ENCODE assay signal across 20 cellular contexts in the genomic region with DNA sequence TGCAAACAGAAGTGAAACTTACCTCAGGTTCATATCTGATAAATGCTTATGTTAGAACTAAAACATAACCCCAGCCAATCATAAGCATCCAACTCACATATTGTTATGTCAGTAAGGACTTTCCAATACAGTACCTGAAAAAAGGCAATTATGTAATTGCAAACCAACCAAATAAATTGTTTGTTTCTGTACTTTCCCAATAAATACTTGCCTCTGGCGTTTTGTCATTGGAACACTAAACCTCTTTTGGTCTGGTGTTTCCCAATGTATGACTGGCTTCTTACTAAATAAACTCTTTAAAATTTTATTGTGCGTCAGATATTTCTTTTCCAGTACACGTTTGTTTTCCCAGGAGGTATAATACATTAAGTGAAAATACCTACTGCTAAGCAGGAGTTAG. TPM values are rescaled to one million over a fixed set of nuclear protein-coding genes. Genes with fewer than 3 reads are reported as not detected.
A peak's percentile ranks its signal among the peaks of the same experiment; 100 is the strongest.
DNase-seq lines count a peak whose midpoint lies in the region; ATAC-seq and TF ChIP-seq lines count a peak whose summit lies in the region.
"Had no signal": no experiment of that assay in that cellular context is flagged by ENCODE, and none has a peak within 500 bp of the region (broad histone marks: within the 10 kb centered on the region; RNA-seq: fewer than 3 reads in every experiment).

No MANE protein-coding gene starts in this region.

- H3K4me2 ChIP-seq in PC-3 (ENCODE audit: low read length) (peak overlapping the region; percentile 79), smooth muscle cell (no peak overlapping the region)

- H3F3A ChIP-seq in PC-3 (ENCODE audit: low read length, unreplicated experiment) = peaks cover 16% of the 10 kb centered on the region
- no peaks in the 10 kb centered on the region for H3F3A ChIP-seq in smooth muscle cell (ENCODE audit: low read depth)

- no peak overlapping the region for H3K27ac Mint-ChIP-seq in MCF 10A (ENCODE audit: low read depth, unreplicated experiment)

- H3K36me3 ChIP-seq in breast epithelium (no peaks in the 10 kb centered on the region), PC-3 (ENCODE audit: low read depth, low read length) (no peaks in the 10 kb centered on the region), smooth muscle cell (ENCODE audit: low read depth) (no peaks in the 10 kb centered on the region)

- H4K20me1 ChIP-seq in PC-3 (ENCODE audit: low read length) = no peaks in the 10 kb centered on the region
- no peaks in the 10 kb centered on the region for H4K20me1 ChIP-seq in smooth muscle cell (ENCODE audit: low read depth)

- in situ Hi-C loops in T47D (cut with HindIII; ENCODE audit: low pct_unique_long_range_greater_than_20kb, low sequenced_read_pairs) = no loop called here

- intact Hi-C loops in MCF 10A (cut with micrococcal nuclease) (no loop called here), breast epithelium (cut with DNase I; ENCODE audit: low total_unique reads) (no loop called here), PC-3 (cut with micrococcal nuclease) (no loop called here)

- H3K27me3 ChIP-seq in breast epithelium (no peaks in the 10 kb centered on the region), PC-3 (ENCODE audit: low read length) (no peaks in the 10 kb centered on the region), smooth muscle cell (ENCODE audit: low read depth) (no peaks in the 10 kb centered on the region)

- no peaks in the 10 kb centered on the region for H3K36me3 Mint-ChIP-seq in MCF 10A (ENCODE audit: insufficient read depth, unreplicated experiment)
- H3K36me3 Mint-ChIP-seq: CD14-positive monocyte had no signal

- H3K4me3 ChIP-seq in breast epithelium = no peak overlapping the region
- no peak overlapping the region for H3K4me3 ChIP-seq in PC-3 (ENCODE audit: low read length)
- no peak overlapping the region for H3K4me3 ChIP-seq in smooth muscle cell

- POLR2A ChIA-PET in MCF 10A (lab: Yijun Ruan, JAX) (no interaction called here), PC-3 (lab: Charles Lee; ENCODE audit: unreplicated experiment) (no interaction called here)

- no peak overlapping the region for H3K4me3 Mint-ChIP-seq in MCF 10A (ENCODE audit: unreplicated experiment)
- H3K4me3 Mint-ChIP-seq: CD14-positive monocyte had no signal

- no peak for TF ChIP-seq POLR2A in breast epithelium (IDR thresholded peaks at IDR 0.05)

- H3K9me3 ChIP-seq in breast epithelium (no peaks in the 10 kb centered on the region), PC-3 (ENCODE audit: low read length) (no peaks in the 10 kb centered on the region), smooth muscle cell (replicated peaks; ENCODE audit: low read depth) (no peaks in the 10 kb centered on the region)
- H3K9me3 ChIP-seq: SK-N-SH had no signal

- H3K4me1 Mint-ChIP-seq in MCF 10A (ENCODE audit: insufficient read depth, unreplicated experiment) = peaks cover 17% of the 10 kb centered on the region

- CTCF ChIA-PET in MCF 10A (lab: Yijun Ruan, JAX) = interaction anchor here (1.2 to 1.6 kb wide), 2 partner anchors 49 to 762 kb away, joined by 4 to 5 read pairs; no protein-coding TSS in a partner anchor
- CTCF ChIA-PET in PC-3 (lab: Charles Lee) = no interaction called here

- H3K9me3 Mint-ChIP-seq in MCF 10A (ENCODE audit: unreplicated experiment) = no peaks in the 10 kb centered on the region

- H3K27ac ChIP-seq in breast epithelium (no peak overlapping the region), PC-3 (ENCODE audit: low read length) (peak overlapping the region; percentile 99), smooth muscle cell (ENCODE audit: low read depth) (peak overlapping the region; percentile 95)

- H3K9ac ChIP-seq in PC-3 (ENCODE audit: low read length) (peak overlapping the region; percentile 87), smooth muscle cell (ENCODE audit: low read depth) (no peak overlapping the region)
- H3K9ac ChIP-seq: SK-N-SH had no signal

- peak; percentile 37 for ATAC-seq in PC-3
- ATAC-seq in GM21825 (IDR thresholded peaks at IDR 0.05; ENCODE audit: unreplicated experiment) = no peak

- H3K27me3 Mint-ChIP-seq in MCF 10A (ENCODE audit: insufficient read depth, unreplicated experiment) = no peaks in the 10 kb centered on the region

- H2AFZ ChIP-seq in PC-3 (ENCODE audit: low read length) = no peak overlapping the region
- H2AFZ ChIP-seq in smooth muscle cell (ENCODE audit: low read depth) = no peak overlapping the region

- H3K4me1 ChIP-seq in breast epithelium = no peaks in the 10 kb centered on the region
- H3K4me1 ChIP-seq in PC-3 (ENCODE audit: insufficient read depth, low read length) = peaks cover 72% of the 10 kb centered on the region
- H3K4me1 ChIP-seq in smooth muscle cell (ENCODE audit: low read depth) = peaks cover 16% of the 10 kb centered on the region

- H3K9me2 ChIP-seq in PC-3 (replicated peaks; ENCODE audit: low read length) = no peaks in the 10 kb centered on the region
- H3K9me2 ChIP-seq: SK-N-SH had no signal

- BruUV-seq in MCF 10A (replicated peaks; lab: Mats Ljungman, UMichigan) (no TSS peak), PC-3 (replicated peaks; lab: Mats Ljungman, UMichigan) (no TSS peak)

- TF ChIP-seq CTCF in MCF 10A (IDR thresholded peaks at IDR 0.05; ENCODE audit: unreplicated experiment) (no peak), breast epithelium (IDR thresholded peaks at IDR 0.05) (no peak), PC-3 (conservative IDR thresholded peaks at IDR 0.05; ENCODE audit: low read depth, low read length) (no peak), smooth muscle cell (IDR thresholded peaks at IDR 0.05; ENCODE audit: borderline replicate concordance, insufficient read depth, poor library complexity, severe bottlenecking) (no peak)

- H3K79me2 ChIP-seq in PC-3 (ENCODE audit: low read length) = no peaks in the 10 kb centered on the region
- no peaks in the 10 kb centered on the region for H3K79me2 ChIP-seq in smooth muscle cell (ENCODE audit: low read depth)

- DNase-seq in MCF 10A (ENCODE audit: unreplicated experiment) = peak; percentile 80
- DNase-seq in breast epithelium (ENCODE audit: low spot score in 2 of 2) = no peak
- peak; percentile 97 for DNase-seq in PC-3
- DNase-seq in T47D (ENCODE audit: low read depth in 1 of 2, low spot score in 1 of 2) = peak; percentile 8 to 65
- DNase-seq in smooth muscle cell (lab: John Stamatoyannopoulos, UW; ENCODE audit: unreplicated experiment) = no peak
- no peak for DNase-seq in SKM-1 treated with dmso at 0.1 percent for 144 hours (lab: John Stamatoyannopoulos, UW; ENCODE audit: unreplicated experiment)
- no peak for DNase-seq in stimulated activated CD4-positive, alpha-beta T cell treated with anti-CD3 and anti-CD28 coated beads, Interleukin-12 subunit alpha, Interleukin-12 subunit beta, amount 100 ng/mL, for 4 hours
- DNase-seq: 8988T, DMS53, GDM1, Karpas-422, NCI-H1092 treated with DMSO at 0.1 percent for 48 hours, NCI-H2081 treated with DMSO at 0.1 percent for 48 hours, NCI-H2171 treated with DMSO at 0.1 percent for 48 hours, NCI-H526, SHP77 treated with DMSO at 0.1 percent for 48 hours, SK-N-SH had no signal

- 70% methylated on average over 3 of the region's 3 CpGs for WGBS in smooth muscle cell (ENCODE audit: low lambda C conversion rate)

RNA-seq across cellular contexts. Expression of a gene that starts 6.7 kb away (rescaled TPM):
- total RNA-seq in MCF 10A (2022) (0.69 and 0.82 TPM in 2 replicates), breast epithelium (10 to 100 TPM; 18.4 to 36.1 (median 33.6) TPM), PC-3 (2014; rRNA removed) (0.46 and 0.66 TPM in 2 replicates), smooth muscle cell (0.58 and 7.3 TPM in 2 replicates)
- polyA plus RNA-seq in smooth muscle cell = 0.56 and 0.76 TPM in 2 replicates
- total RNA-seq: OCI-LY7 had no signal
- polyA plus RNA-seq: CD14-positive monocyte had no signal

Comparison
In these comparisons a context has a peak if more than half of its experiments do, and no peak if none do; other contexts are left out.
1. DNase-seq: peak in MCF 10A (single experiment), PC-3 (single experiment) and T47D (2 of 2); none in breast epithelium (0 of 2), smooth muscle cell (single experiment), SKM-1 treated with dmso at 0.1 percent for 144 hours (single experiment) and stimulated activated CD4-positive, alpha-beta T cell treated with anti-CD3 and anti-CD28 coated beads, Interleukin-12 subunit alpha, Interleukin-12 subunit beta, amount 100 ng/mL, for 4 hours (single experiment).
2. H3K27ac ChIP-seq: peak in PC-3 (single experiment) and smooth muscle cell (single experiment); none in breast epithelium (0 of 2).